8 cellular contexts compared by ENCODE assay signal in the genomic region with DNA sequence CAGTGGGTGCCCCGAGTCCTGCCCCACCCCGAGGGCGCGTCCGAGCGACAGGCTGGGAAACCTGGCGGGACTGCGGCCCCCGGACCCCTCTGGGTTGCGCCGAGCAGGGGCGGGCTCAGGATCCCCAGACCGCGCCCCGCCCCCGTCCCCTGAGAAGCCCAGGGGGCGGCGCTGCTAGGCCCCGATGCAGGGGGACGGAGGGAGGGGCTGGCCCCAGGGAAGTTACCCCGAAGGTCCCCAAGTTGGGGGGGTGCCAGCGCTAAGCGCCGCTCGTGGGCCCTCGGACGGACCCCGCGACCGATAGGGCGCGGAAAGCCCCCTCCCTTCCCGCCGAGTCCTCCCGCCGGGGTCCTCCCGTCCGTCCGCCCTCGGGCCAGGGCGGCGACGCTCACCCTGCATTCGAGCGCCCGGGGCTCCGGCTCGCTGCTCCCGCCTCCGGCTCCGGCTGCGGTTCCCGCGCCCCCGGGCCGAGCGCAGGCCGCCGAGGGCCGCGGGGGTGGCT. TPM values are rescaled to one million over a fixed set of nuclear protein-coding genes. Genes with fewer than 3 reads are reported as not detected.
DNase-seq lines count a peak whose midpoint lies in the region; ATAC-seq and TF ChIP-seq lines count a peak whose summit lies in the region.

No MANE protein-coding gene starts in this region.

- H3K4me1 ChIP-seq in heart left ventricle (peaks cover 0 to 38% (median 25%) of the 10 kb centered on the region in 12 donors), smooth muscle cell (ENCODE audit: low read depth) (no peaks in the 10 kb centered on the region)

- H3K27me3 ChIP-seq in heart left ventricle, result peaks cover 0 to 26% (median 8%) of the 10 kb centered on the region in 9 donors
- H3K27me3 ChIP-seq in smooth muscle cell (ENCODE audit: low read depth), result no peaks in the 10 kb centered on the region

- H3K9ac ChIP-seq in smooth muscle cell (ENCODE audit: low read depth), result no peak overlapping the region

- H3K27ac ChIP-seq in heart left ventricle, result peak overlapping the region; percentile 8 to 82 (median 64)
- no peak overlapping the region for H3K27ac ChIP-seq in smooth muscle cell (ENCODE audit: low read depth)

- peak; percentile 29 for ATAC-seq in GM19351 (IDR thresholded peaks at IDR 0.05; ENCODE audit: unreplicated experiment)
- ATAC-seq in heart left ventricle, result peak in 1 of 4 donors; percentile 42

- peak overlapping the region; percentile 62 for H2AFZ ChIP-seq in smooth muscle cell (ENCODE audit: low read depth)

- intact Hi-C loops in heart left ventricle (cut with DNase I), result no loop called here

- TF ChIP-seq POLR2A in heart left ventricle (IDR thresholded peaks at IDR 0.05), result no peak

- peak overlapping the region; percentile 91 for H3K4me2 ChIP-seq in smooth muscle cell

- DNase-seq in AG08395 (ENCODE audit: low spot score), result peak; percentile 11
- peak; percentile 38 for DNase-seq in SW480 (ENCODE audit: low spot score)
- DNase-seq in heart left ventricle, result peak in 2 of 5 donors; percentile 30 to 48
- DNase-seq in smooth muscle cell (lab: John Stamatoyannopoulos, UW; ENCODE audit: unreplicated experiment), result no peak
- DNase-seq in HCEC 1CT, result no peak
- no peak for DNase-seq in NCI-H2029 (lab: John Stamatoyannopoulos, UW)
- no peak for DNase-seq in stimulated activated CD4-positive, alpha-beta T cell treated with anti-CD3 and anti-CD28 coated beads, Interleukin-12 subunit alpha, Interleukin-12 subunit beta, amount 100 ng/mL, for 4 hours

- TF ChIP-seq CTCF in heart left ventricle (IDR thresholded peaks at IDR 0.05) (peak in 1 of 12 donors; percentile 3), smooth muscle cell (IDR thresholded peaks at IDR 0.05; ENCODE audit: borderline replicate concordance, insufficient read depth, poor library complexity, severe bottlenecking) (no peak)

- H4K20me1 ChIP-seq in smooth muscle cell (ENCODE audit: low read depth), result peaks cover 27% of the 10 kb centered on the region

- WGBS in heart left ventricle, 4 donors, result 1 to 3% (median 1%) methylated on average over 8 to 61 of the region's 61 CpGs
- under 1% methylated on average over 42 of the region's 61 CpGs for WGBS in smooth muscle cell (ENCODE audit: low lambda C conversion rate)

- H3K9me3 ChIP-seq in heart left ventricle, result no peaks in the 10 kb centered on the region
- no peaks in the 10 kb centered on the region for H3K9me3 ChIP-seq in smooth muscle cell (replicated peaks; ENCODE audit: low read depth)

- H3K4me3 ChIP-seq in heart left ventricle (peak overlapping the region; percentile 43 to 84 (median 65)), smooth muscle cell (peak overlapping the region; percentile 73)

- H3F3A ChIP-seq in smooth muscle cell (ENCODE audit: low read depth), result no peaks in the 10 kb centered on the region

- no peaks in the 10 kb centered on the region for H3K36me3 ChIP-seq in heart left ventricle
- H3K36me3 ChIP-seq in smooth muscle cell (ENCODE audit: low read depth), result no peaks in the 10 kb centered on the region

- H3K79me2 ChIP-seq in smooth muscle cell (ENCODE audit: low read depth), result no peaks in the 10 kb centered on the region

RNA-seq across cellular contexts. Expression of a gene that starts 0.4 kb away (rescaled TPM):
- total RNA-seq in heart left ventricle (10 to 100 TPM in 1 of 9 donors, 1 to 10 TPM in 8; 2.7 to 30.0 (median 4.8) TPM), smooth muscle cell (6.4 and 8.2 TPM in 2 replicates)
- polyA plus RNA-seq in heart left ventricle (1 to 10 TPM; 2.7 to 4.7 TPM), smooth muscle cell (15.5 and 15.8 TPM in 2 replicates)

RNA-seq across cellular contexts. Expression of a gene that starts 16.5 kb away (rescaled TPM):
- not detected for total RNA-seq in heart left ventricle
- polyA plus RNA-seq in heart left ventricle, result not detected
- total RNA-seq in smooth muscle cell, result not detected in 2 replicates
- not detected in 2 replicates for polyA plus RNA-seq in smooth muscle cell

RNA-seq across cellular contexts. Expression of a gene that starts 24.7 kb away (rescaled TPM):
- total RNA-seq in heart left ventricle (100 to 1,000 TPM in 2 of 9 donors, 10 to 100 TPM in 7; 48.7 to 102 (median 64.1) TPM), smooth muscle cell (55.1 and 66.8 TPM in 2 replicates)
- polyA plus RNA-seq in heart left ventricle (10 to 100 TPM; 26.8 to 61.6 TPM), smooth muscle cell (34.7 and 36.6 TPM in 2 replicates)

RNA-seq across cellular contexts. Expression of a gene that starts 54.6 kb away (rescaled TPM):
- total RNA-seq in heart left ventricle, result 100 to 1,000 TPM in 1 of 9 donors, 10 to 100 TPM in 8; 27.0 to 126 (median 58.2) TPM
- 10 to 100 TPM; 10.6 to 88.6 TPM for polyA plus RNA-seq in heart left ventricle
- 1.8 and 4.8 TPM in 2 replicates for total RNA-seq in smooth muscle cell
- polyA plus RNA-seq in smooth muscle cell, result 2.0 and 4.0 TPM in 2 replicates

Comparison
In these comparisons a context has a peak if more than half of its experiments do, and no peak if none do; other contexts are left out.
1. DNase-seq: peak in AG08395 (single experiment) and SW480 (single experiment); none in smooth muscle cell (single experiment), HCEC 1CT (single experiment), NCI-H2029 (single experiment) and stimulated activated CD4-positive, alpha-beta T cell treated with anti-CD3 and anti-CD28 coated beads, Interleukin-12 subunit alpha, Interleukin-12 subunit beta, amount 100 ng/mL, for 4 hours (single experiment).